ENCODE assay signal across 26 cellular contexts in the genomic region with DNA sequence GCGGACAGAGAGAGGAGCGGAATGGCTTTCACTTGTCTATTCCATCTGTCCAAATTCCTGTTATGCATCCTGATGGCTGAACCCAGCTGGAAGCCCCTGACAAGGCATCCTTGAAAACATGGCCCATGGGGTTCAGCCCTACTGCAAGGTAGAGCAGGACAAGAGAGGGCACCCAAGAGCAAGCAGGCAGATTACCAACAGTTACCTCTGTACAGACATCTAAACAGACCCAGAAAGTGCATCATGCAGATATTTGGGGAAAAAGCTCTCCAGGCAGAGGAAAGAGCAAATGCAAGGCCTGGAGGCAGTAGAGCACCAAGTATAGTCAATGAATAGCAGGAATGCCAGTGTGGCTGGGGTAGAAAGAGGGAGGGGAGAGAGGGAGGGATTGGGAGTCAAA. TPM values are rescaled to one million over a fixed set of nuclear protein-coding genes. Genes with fewer than 3 reads are reported as not detected.
DNase-seq lines count a peak whose midpoint lies in the region; ATAC-seq, FAIRE-seq and TF ChIP-seq lines count a peak whose summit lies in the region.
"Had no signal": no experiment of that assay in that cellular context is flagged by ENCODE, and none has a peak within 500 bp of the region (broad histone marks: within the 10 kb centered on the region; RNA-seq: fewer than 3 reads in every experiment).

No MANE protein-coding gene starts in this region.

- TF ChIP-seq RAD21 in GM12878 (IDR thresholded peaks at IDR 0.05; ENCODE audit: insufficient read depth, low read depth, low read length) = no peak; the same call in 1 of the 2 replicates

- POLR2A ChIA-PET in GM12878 (lab: Charles Lee) = no interaction called here

- RAD21 ChIA-PET in GM12878 (lab: Charles Lee; ENCODE audit: unreplicated experiment) = no interaction called here

- DNase-seq in ELF-1 (ENCODE audit: low read depth, low spot score) = peak; percentile 20
- no peak for DNase-seq in GM12878 (ENCODE audit: low read depth, low spot score)
- DNase-seq in left lobe of liver (ENCODE audit: low spot score) = no peak
- no peak for DNase-seq in D341Med (ENCODE audit: low spot score)
- no peak for DNase-seq in AG08396 (ENCODE audit: low spot score)
- no peak for DNase-seq in glomerular visceral epithelial cell (ENCODE audit: extremely low spot score)
- DNase-seq: 8988T; AML-193; C1 segment of cervical spinal cord; CD8-positive, alpha-beta T cell; DMS153; GDM1; GOT3; KBM-7; NCI-H1105; NCI-H1694; NCI-H2081; NCI-H2171; NCI-H345; NCI-H524; NCI-H774; NK-92 treated with Interleukin-12 subunit alpha and Interleukin-12 subunit beta, amount 100 ng/mL, for 24 hours; OCI-M1; Right ventricle myocardium superior had no signal

- SMC1A ChIA-PET in GM12878 (lab: Charles Lee; ENCODE audit: uncharacterized antibody, unreplicated experiment) = interaction anchor here (0.7 kb wide), 1 partner anchor 422 kb away, joined by 3 read pairs; no protein-coding TSS in a partner anchor

- no peak for TF ChIP-seq EP300 in GM12878 (IDR thresholded peaks at IDR 0.05; ENCODE audit: borderline replicate concordance in 1 of 2, control insufficient read depth in 1 of 2, low read depth in 2 of 2, low read length in 2 of 2)

- TF ChIP-seq CTCF in Loucy (conservative IDR thresholded peaks at IDR 0.05; ENCODE audit: low read length) (peak; percentile 39), GM12878 (IDR thresholded peaks at IDR 0.05 in 2 of 3, conservative IDR thresholded peaks at IDR 0.05 in 1 of 3; ENCODE audit: control insufficient read depth in 2 of 3, extremely low read depth in 1 of 3, insufficient read depth in 1 of 3, low read depth in 3 of 3, low read length in 3 of 3) (peak in 1 of 3 experiments; percentile 6; a peak in 1 of 6 replicates)

- H3K79me2 ChIP-seq in Loucy (ENCODE audit: insufficient read depth, low read length) = no peaks in the 10 kb centered on the region
- no peaks in the 10 kb centered on the region for H3K79me2 ChIP-seq in GM12878 (ENCODE audit: control insufficient read depth, insufficient read depth, low read length)

- no peak overlapping the region for H3K27ac ChIP-seq in GM12878 (ENCODE audit: control insufficient read depth, insufficient read depth)

- H3K9me2 ChIP-seq in Loucy (replicated peaks; ENCODE audit: low read depth, low read length) = no peaks in the 10 kb centered on the region

- in situ Hi-C loops in GM12878 (cut with MboI) = loop anchor here (5.0 kb wide), 1 partner anchor 167 kb away; no protein-coding TSS in a partner anchor

- no peaks in the 10 kb centered on the region for H3K36me3 ChIP-seq in Loucy (ENCODE audit: insufficient read depth, low read length)
- H3K36me3 ChIP-seq in GM12878 (ENCODE audit: control insufficient read depth in 2 of 2, insufficient read depth in 2 of 2, low read length in 1 of 2) = no peaks in the 10 kb centered on the region

- no peak for TF ChIP-seq POLR2A in GM12878 (IDR thresholded peaks at IDR 0.05; ENCODE audit: low read depth, low read length)

- H3K4me1 ChIP-seq in Loucy (ENCODE audit: insufficient read depth, low read length, poor library complexity, severe bottlenecking) (peaks cover 5% of the 10 kb centered on the region), GM12878 (ENCODE audit: control insufficient read depth, insufficient read depth, low read length) (peaks cover 5% of the 10 kb centered on the region; the same call in 1 of the 2 replicates)

- H3F3A ChIP-seq in Loucy (ENCODE audit: low read depth) = no peaks in the 10 kb centered on the region

- H3K4me3 ChIP-seq in Loucy (ENCODE audit: low read length, poor library complexity, severe bottlenecking) = no peak overlapping the region
- no peak overlapping the region for H3K4me3 ChIP-seq in GM12878

- H3K9me3 ChIP-seq in Loucy (ENCODE audit: insufficient read depth, low read depth, low read length) = peaks cover 6% of the 10 kb centered on the region; the same call in 1 of the 2 replicates
- no peaks in the 10 kb centered on the region; the same call in 2 of the 3 replicates for H3K9me3 ChIP-seq in GM12878 (replicated peaks; ENCODE audit: control insufficient read depth, insufficient read depth, low read length)

- no peaks in the 10 kb centered on the region for H4K20me1 ChIP-seq in Loucy (ENCODE audit: insufficient read depth, low read length, poor library complexity, severe bottlenecking)
- no peaks in the 10 kb centered on the region for H4K20me1 ChIP-seq in GM12878 (ENCODE audit: control insufficient read depth, insufficient read depth)

- BruUV-seq in GM12878 (replicated peaks; lab: Mats Ljungman, UMichigan) = no TSS peak

- intact Hi-C loops in GM12878 (cut with micrococcal nuclease; ENCODE audit: unreplicated experiment) = no loop called here

- H3K4me2 ChIP-seq in Loucy (ENCODE audit: low read depth, low read length, poor library complexity, severe bottlenecking) (no peak overlapping the region), GM12878 (ENCODE audit: control insufficient read depth, insufficient read depth) (no peak overlapping the region)

- no peak for FAIRE-seq in GM12878 (lab: Jason Lieb, UNC)

- CTCF ChIA-PET in GM12878 (lab: Yijun Ruan, JAX) = interaction anchor here (0.6 to 2.4 kb wide), 2 partner anchors 17 to 439 kb away, joined by 3 to 6 read pairs; no protein-coding TSS in a partner anchor

- H3K27me3 ChIP-seq in Loucy (ENCODE audit: insufficient read depth, low read length, poor library complexity, severe bottlenecking) (no peaks in the 10 kb centered on the region), GM12878 (replicated peaks in 1 of 2; ENCODE audit: control insufficient read depth in 2 of 2, insufficient read depth in 2 of 2, low read length in 1 of 2) (no peaks in the 10 kb centered on the region)

- no peak overlapping the region for H2AFZ ChIP-seq in Loucy (ENCODE audit: low read length)
- no peak overlapping the region for H2AFZ ChIP-seq in GM12878 (ENCODE audit: control insufficient read depth, low read depth, low read length)

- no peak overlapping the region for H3K9ac ChIP-seq in Loucy (ENCODE audit: low read depth, low read length, poor library complexity, severe bottlenecking)
- no peak overlapping the region for H3K9ac ChIP-seq in GM12878 (ENCODE audit: control insufficient read depth, insufficient read depth, low read length)

- ATAC-seq in GM12878 = no peak
- peak; percentile 57 for ATAC-seq in left lobe of liver
- no peak for ATAC-seq in HG03378 (IDR thresholded peaks at IDR 0.05; ENCODE audit: unreplicated experiment)
- ATAC-seq: CD8-positive, alpha-beta T cell had no signal

- WGBS in GM12878 (ENCODE audit: insufficient coverage, insufficient replicate concordance, low lambda C conversion rate, missing lambda C conversion rate) = 96% methylated on average over 2 of the region's 2 CpGs

TF ChIP-seq in GM12878, 131 proteins besides CTCF, POLR2A, EP300 and RAD21:
- TF ChIP-seq BCL3 (IDR thresholded peaks at IDR 0.05; ENCODE audit: borderline replicate concordance, insufficient read depth, low read depth, low read length, poor library complexity, severe bottlenecking) (no peak), SMC3 (IDR thresholded peaks at IDR 0.05; ENCODE audit: borderline replicate concordance, low read length) (0 out of 2 replicates have a peak, but pooled peaks have one; percentile 4)

RNA-seq across cellular contexts. Expression of gene SIPA1L1, which starts 5.6 kb away (rescaled TPM):
- 385 TPM in 2 replicates for total RNA-seq in GM12878 (2013; cell fraction: nucleolus; rRNA removed)
- total RNA-seq in GM12878 (2014; rRNA removed) (36.4 and 42.6 TPM in 2 replicates), GM12878 (2014; rRNA removed; fragmentation: Illumina TruSeq; extraction: Trizol) (44.9 and 49.7 TPM in 2 replicates), GM12878 (2021) (78.5 and 79.0 TPM in 2 replicates), left lobe of liver (26.5 TPM)
- polyA plus RNA-seq in GM12878 (2011; ENCODE audit: low read depth) = 35.6 TPM
- polyA plus RNA-seq in GM12878 (2011; rRNA removed) (42.5 and 53.9 TPM in 2 replicates), GM12878 (2014; fragmentation: Illumina TruSeq; extraction: Trizol) (52.9 and 66.8 TPM in 2 replicates), GM12878 (2014; fragmentation: Nextera tagmentation; extraction: Ambion mirVana) (10 to 100 TPM; 14.3 to 19.7 TPM), GM12878 (2014; rRNA removed) (43.6 and 50.7 TPM in 2 replicates), GM12878 (2016; fragmentation: Nextera tagmentation; extraction: Ambion mirVana) (10 to 100 TPM; 59.1 to 66.2 TPM)
- polyA plus RNA-seq in GM12878 (2011; cell fraction: cytosol; rRNA removed) = 66.6 and 71.1 TPM in 2 replicates
- 145 and 156 TPM in 2 replicates for polyA plus RNA-seq in GM12878 (2011; cell fraction: nucleus; rRNA removed)
- 51.2 and 65.2 TPM in 2 replicates for polyA plus RNA-seq in GM12878 (2012)
- 121 and 126 TPM in 2 replicates for polyA minus RNA-seq in GM12878 (2011; rRNA and poly(A)+ RNA removed)
- 54.1 and 71.3 TPM in 2 replicates for polyA minus RNA-seq in GM12878 (2011; cell fraction: cytosol; rRNA and poly(A)+ RNA removed)
- 105 and 154 TPM in 2 replicates for polyA minus RNA-seq in GM12878 (2011; cell fraction: nucleus; rRNA and poly(A)+ RNA removed)
